Comparison of ENCODE assay signal across 9 cellular contexts in genomic region chr3:51686512-51687215, GRCh38. TPM values are rescaled to one million over a fixed set of nuclear protein-coding genes. Genes with fewer than 3 reads are reported as not detected.
DNase-seq lines count a peak whose midpoint lies in the region; ATAC-seq and TF ChIP-seq lines count a peak whose summit lies in the region.
"Had no signal": no experiment of that assay in that cellular context is flagged by ENCODE, and none has a peak within 500 bp of the region (broad histone marks: within the 10 kb centered on the region; RNA-seq: fewer than 3 reads in every experiment).

No MANE protein-coding gene starts in this region.

- BruUV-seq in A673 (replicated peaks; lab: Mats Ljungman, UMichigan): no TSS peak

- H3F3A ChIP-seq in MM.1S (ENCODE audit: insufficient read depth, low read length): peaks cover 4% of the 10 kb centered on the region

- H3K4me3 ChIP-seq in MM.1S (ENCODE audit: low read length) (peak overlapping the region; percentile 11; the same call in 1 of the 2 replicates), fibroblast of the aortic adventitia (ENCODE audit: low read depth, low read length) (no peak overlapping the region), A673 (ENCODE audit: low read depth, low read length, poor library complexity, severe bottlenecking) (no peak overlapping the region)
- H3K4me3 ChIP-seq: SJSA1 had no signal

- H3K9me3 ChIP-seq in MM.1S (replicated peaks; ENCODE audit: insufficient read depth, low read length) (no peaks in the 10 kb centered on the region), A673 (ENCODE audit: low read depth, low read length, poor library complexity, severe bottlenecking) (no peaks in the 10 kb centered on the region)
- H3K9me3 ChIP-seq: SJSA1 had no signal

- intact Hi-C loops in A673 (cut with micrococcal nuclease; ENCODE audit: unreplicated experiment): no loop called here

- peak overlapping the region; percentile 45 for H3K4me2 ChIP-seq in MM.1S (ENCODE audit: low read depth, low read length)

- H4K20me1 ChIP-seq in MM.1S (ENCODE audit: insufficient read depth, low read length): no peaks in the 10 kb centered on the region

- H3K36me3 ChIP-seq in MM.1S (replicated peaks; ENCODE audit: insufficient read depth, low read length) (0 out of 2 replicates have a peak, but pooled peaks cover 2% of the 10 kb centered on the region), A673 (ENCODE audit: insufficient read depth, low read length, poor library complexity, severe bottlenecking) (peaks cover 3% of the 10 kb centered on the region)

- ATAC-seq in GM19452 (IDR thresholded peaks at IDR 0.05; ENCODE audit: unreplicated experiment) (peak; percentile 48), HG03565 (IDR thresholded peaks at IDR 0.05; ENCODE audit: unreplicated experiment) (no peak)

- TF ChIP-seq CTCF in MM.1S (IDR thresholded peaks at IDR 0.05; ENCODE audit: low read length): no peak
- no peak for TF ChIP-seq CTCF in fibroblast of the aortic adventitia (IDR thresholded peaks at IDR 0.05; ENCODE audit: insufficient read depth, low read length)
- TF ChIP-seq CTCF in A673 (conservative IDR thresholded peaks at IDR 0.05; ENCODE audit: low read depth, low read length): no peak

- H3K27me3 ChIP-seq in MM.1S (replicated peaks; ENCODE audit: insufficient read depth, low read length) (no peaks in the 10 kb centered on the region), A673 (replicated peaks; ENCODE audit: insufficient read depth, low read depth, low read length, poor library complexity) (no peaks in the 10 kb centered on the region)
- H3K27me3 ChIP-seq: SJSA1 had no signal

- no peak overlapping the region for H2AFZ ChIP-seq in MM.1S (ENCODE audit: low read length)

- POLR2A ChIA-PET in A673 (lab: Charles Lee; ENCODE audit: low non-redundant PET): no interaction called here

- CTCF ChIA-PET in A673 (lab: Charles Lee): no interaction called here

- peak; percentile 82 for DNase-seq in MM.1S
- peak; percentile 69 for DNase-seq in activated T-cell treated with anti-CD3 and anti-CD28 coated beads for 1 hour (ENCODE audit: low read depth)
- DNase-seq in fibroblast of the aortic adventitia (ENCODE audit: low read depth): peak; percentile 24
- DNase-seq in stimulated activated CD4-positive, alpha-beta T cell treated with anti-CD3 and anti-CD28 coated beads, Interleukin-12 subunit alpha, Interleukin-12 subunit beta, amount 100 ng/mL, for 24 hours (ENCODE audit: low read depth in 2 of 2): peak; percentile 48 to 81
- DNase-seq in A673 (ENCODE audit: low spot score): no peak
- no peak for DNase-seq in middle frontal gyrus (ENCODE audit: extremely low spot score, low spot score)

- peaks cover 25% of the 10 kb centered on the region for H3K4me1 ChIP-seq in MM.1S (ENCODE audit: low read length)
- peaks cover 3% of the 10 kb centered on the region for H3K4me1 ChIP-seq in A673 (ENCODE audit: insufficient read depth, low read length, poor library complexity, severe bottlenecking)
- H3K4me1 ChIP-seq: SJSA1 had no signal

- H3K79me2 ChIP-seq in MM.1S (ENCODE audit: low read length): peaks cover 27% of the 10 kb centered on the region

- peak overlapping the region; percentile 44; the same call in 1 of the 2 replicates for H3K27ac ChIP-seq in MM.1S (ENCODE audit: low read length)
- no peak overlapping the region for H3K27ac ChIP-seq in A673 (ENCODE audit: low read depth, low read length, poor library complexity, severe bottlenecking)
- H3K27ac ChIP-seq: SJSA1 had no signal

- no peaks in the 10 kb centered on the region for H3K9me2 ChIP-seq in MM.1S (replicated peaks; ENCODE audit: insufficient read depth, low read length)

- peak overlapping the region; percentile 27; the same call in 1 of the 2 replicates for H3K9ac ChIP-seq in MM.1S (ENCODE audit: low read length)

RNA-seq across cellular contexts. Expression of gene TEX264, which starts 15.6 kb away (rescaled TPM):
- total RNA-seq in fibroblast of the aortic adventitia (ENCODE audit: low replicate concordance): 20.4 and 38.7 TPM in 2 replicates
- total RNA-seq in A673 (2021): 21.4 and 23.0 TPM in 2 replicates

RNA-seq across cellular contexts. Expression of gene GRM2, which starts 20.2 kb away (rescaled TPM):
- total RNA-seq in fibroblast of the aortic adventitia (ENCODE audit: low replicate concordance) (under 0.01 and 0.25 TPM in 2 replicates), A673 (2021) (2.9 and 5.6 TPM in 2 replicates)

Comparison
In these comparisons a context has a peak if more than half of its experiments do, and no peak if none do; other contexts are left out.
1. DNase-seq: peak in MM.1S (single experiment), activated T-cell treated with anti-CD3 and anti-CD28 coated beads for 1 hour (single experiment), fibroblast of the aortic adventitia (single experiment) and stimulated activated CD4-positive, alpha-beta T cell treated with anti-CD3 and anti-CD28 coated beads, Interleukin-12 subunit alpha, Interleukin-12 subunit beta, amount 100 ng/mL, for 24 hours (2 of 2); none in A673 (single experiment) and middle frontal gyrus (single experiment).